Comparison of ENCODE assay signal across 13 cellular contexts in genomic region chr5:108730617-108731340, GRCh38. TPM values are rescaled to one million over a fixed set of nuclear protein-coding genes. Genes with fewer than 3 reads are reported as not detected.
DNase-seq lines count a peak whose midpoint lies in the region; ATAC-seq, FAIRE-seq and TF ChIP-seq lines count a peak whose summit lies in the region.
"Had no signal": no experiment of that assay in that cellular context is flagged by ENCODE, and none has a peak within 500 bp of the region (broad histone marks: within the 10 kb centered on the region; RNA-seq: fewer than 3 reads in every experiment).

No MANE protein-coding gene starts in this region.

- TF ChIP-seq CTCF in lower leg skin (IDR thresholded peaks at IDR 0.05), result no peak
- no peak for TF ChIP-seq CTCF in ascending aorta (IDR thresholded peaks at IDR 0.05)
- no peak for TF ChIP-seq CTCF in D721Med (IDR thresholded peaks at IDR 0.05; ENCODE audit: insufficient read depth, missing control alignments)

- H3K4me3 ChIP-seq in lower leg skin (ENCODE audit: low read depth, poor library complexity, severe bottlenecking) (no peak overlapping the region), ascending aorta (no peak overlapping the region)
- H3K4me3 ChIP-seq: left ventricle myocardium inferior, MG63 had no signal

- peak; percentile 13 for DNase-seq in germinal center (ENCODE audit: low spot score)
- no peak for DNase-seq in lower leg skin (ENCODE audit: low spot score in 2 of 2)
- no peak for DNase-seq in ascending aorta (ENCODE audit: low spot score in 2 of 2)
- no peak for DNase-seq in DMS53 treated with DMSO at 0.1 percent for 48 hours (lab: John Stamatoyannopoulos, UW; ENCODE audit: unreplicated experiment)
- DNase-seq in D721Med (ENCODE audit: insufficient read length, low spot score), result no peak
- DNase-seq: brain microvascular endothelial cell, left ventricle myocardium inferior, MG63 had no signal

- TF ChIP-seq POLR2A in lower leg skin (IDR thresholded peaks at IDR 0.05), result no peak

- peaks cover 0 to 8% of the 10 kb centered on the region in 2 donors for H3K4me1 ChIP-seq in ascending aorta

- ATAC-seq in GM18519 (IDR thresholded peaks at IDR 0.05; ENCODE audit: low FRiP score, unreplicated experiment) (peak; percentile 56), GM21723 (IDR thresholded peaks at IDR 0.05; ENCODE audit: unreplicated experiment) (peak; percentile 36), HG03432 (IDR thresholded peaks at IDR 0.05; ENCODE audit: unreplicated experiment) (peak; percentile 46)
- ATAC-seq: Right ventricle myocardium inferior; stimulated activated effector memory CD8-positive, alpha-beta T cell treated with anti-CD3 and anti-CD28 coated beads, Interleukin-12 subunit alpha, Interleukin-12 subunit beta, amount 100 ng/mL, for 72 hours had no signal

- no peak overlapping the region for H3K27ac ChIP-seq in ascending aorta
- H3K27ac ChIP-seq: brain microvascular endothelial cell, left ventricle myocardium inferior had no signal

- 74 to 80% methylated on average over 1 of the region's 1 CpG for WGBS in lower leg skin, 2 donors

- H3K9me3 ChIP-seq in ascending aorta, result no peaks in the 10 kb centered on the region
- H3K9me3 ChIP-seq: left ventricle myocardium inferior, MG63 had no signal

- H3K27me3 ChIP-seq in ascending aorta, result no peaks in the 10 kb centered on the region
- H3K27me3 ChIP-seq: brain microvascular endothelial cell, MG63 had no signal

- H3K36me3 ChIP-seq in ascending aorta, result no peaks in the 10 kb centered on the region
- H3K36me3 ChIP-seq: brain microvascular endothelial cell, left ventricle myocardium inferior had no signal

- intact Hi-C loops in lower leg skin (cut with DNase I; ENCODE audit: low total_unique reads) (no loop called here), ascending aorta (cut with DNase I) (no loop called here)

- FAIRE-seq in D721Med (lab: Jason Lieb, UNC), result no peak

RNA-seq across cellular contexts. Expression of gene FER, which starts 16.9 kb away (rescaled TPM):
- total RNA-seq in lower leg skin (10 to 100 TPM; 16.1 to 25.7 (median 19.1) TPM), ascending aorta (11.8 TPM)
